In the genomic region with DNA sequence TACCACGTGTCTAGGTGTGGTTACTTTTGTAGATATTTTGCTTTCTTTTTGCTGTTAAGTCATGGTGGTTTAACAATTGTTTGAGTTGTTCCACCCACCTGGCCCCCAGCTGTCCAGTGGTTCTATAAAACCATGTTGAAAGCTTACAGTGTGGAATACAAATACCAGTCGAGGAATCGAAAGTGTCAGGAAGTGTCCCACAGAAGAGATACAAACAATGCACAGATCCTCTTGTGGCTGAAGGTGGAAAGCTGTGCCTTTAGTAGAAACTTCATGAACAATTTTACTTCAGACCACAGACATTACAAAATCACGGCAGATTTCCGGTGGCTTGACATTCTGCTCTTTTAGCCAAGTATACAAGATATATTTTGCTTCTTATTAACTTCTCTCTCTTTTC, we compare ENCODE assay signal across 13 cellular contexts.
DNase-seq lines count a peak whose midpoint lies in the region; ATAC-seq lines count a peak whose summit lies in the region.
"Had no signal": no experiment of that assay in that cellular context is flagged by ENCODE, and none has a peak within 500 bp of the region (broad histone marks: within the 10 kb centered on the region; RNA-seq: fewer than 3 reads in every experiment).

No MANE protein-coding gene starts in this region.

- peaks cover 31% of the 10 kb centered on the region for H3K4me1 ChIP-seq in adipocyte (ENCODE audit: control insufficient read depth, insufficient read depth, low read length)
- no peaks in the 10 kb centered on the region for H3K4me1 ChIP-seq in effector memory CD4-positive, alpha-beta T cell (ENCODE audit: control insufficient read depth, insufficient read depth, low read length, poor library complexity, severe bottlenecking)

- no peak overlapping the region for H3K27ac ChIP-seq in effector memory CD4-positive, alpha-beta T cell (ENCODE audit: insufficient read depth, low read length, poor library complexity, severe bottlenecking)

- H3K27ac Mint-ChIP-seq in activated naive CD8-positive, alpha-beta T cell treated with anti-CD3 and anti-CD28 coated beads, Interleukin-2, amount 50 U/mL, for 24 hours = no peak overlapping the region
- no peak overlapping the region for H3K27ac Mint-ChIP-seq in natural killer cell treated with Interleukin-12 subunit alpha and Interleukin-12 subunit beta and Interleukin-15 and Interleukin-18, amount 100 ng/mL, for 72 hours
- H3K27ac Mint-ChIP-seq: activated naive CD4-positive, alpha-beta T cell treated with anti-CD3 and anti-CD28 coated beads for 36 hours; stimulated activated naive CD8-positive, alpha-beta T cell treated with anti-CD3 and anti-CD28 coated beads, Interleukin-15, Interleukin-2, amounts not matched to agents 100 ng/mL and 50 ng/mL, for 24 hours had no signal

- no peak overlapping the region for H3K4me3 ChIP-seq in Jurkat, Clone E6-1 (ENCODE audit: low read length)
- peak overlapping the region; percentile 29 for H3K4me3 ChIP-seq in adipocyte (ENCODE audit: low read length)
- no peak overlapping the region for H3K4me3 ChIP-seq in effector memory CD4-positive, alpha-beta T cell (ENCODE audit: insufficient read depth, low read depth, low read length, poor library complexity, severe bottlenecking)

- DNase-seq in AG20443 (ENCODE audit: low spot score) (peak; percentile 42), adipocyte (ENCODE audit: low read depth) (peak; percentile 8), medulla oblongata (ENCODE audit: extremely low spot score) (peak; percentile 20), NCI-H187 treated with DMSO at 0.1 percent for 48 hours (lab: John Stamatoyannopoulos, UW) (no peak)
- peak; percentile 3 for DNase-seq in Jurkat, Clone E6-1 (ENCODE audit: low read depth, low spot score)
- DNase-seq in effector memory CD4-positive, alpha-beta T cell = no peak
- no peak for DNase-seq in activated naive CD8-positive, alpha-beta T cell treated with anti-CD3 and anti-CD28 coated beads, Interleukin-2, amount 50 U/mL, for 24 hours
- DNase-seq in natural killer cell treated with Interleukin-12 subunit alpha and Interleukin-12 subunit beta and Interleukin-15 and Interleukin-18, amount 100 ng/mL, for 72 hours (ENCODE audit: low spot score) = no peak
- DNase-seq: activated CD4-positive, alpha-beta T cell treated with anti-CD3 and anti-CD28 coated beads, Interleukin-2, amount 50 U/mL, for 4 hours; activated naive CD4-positive, alpha-beta T cell treated with anti-CD3 and anti-CD28 coated beads for 36 hours; effector CD4-positive, alpha-beta T cell; NCI-H2171 treated with DMSO at 0.1 percent for 48 hours had no signal

- no peak overlapping the region for H3K9ac ChIP-seq in adipocyte (ENCODE audit: low read length)

- H3K36me3 ChIP-seq in adipocyte (ENCODE audit: control insufficient read depth, insufficient read depth, low read length, severe bottlenecking) = no peaks in the 10 kb centered on the region
- no peaks in the 10 kb centered on the region for H3K36me3 ChIP-seq in effector memory CD4-positive, alpha-beta T cell (ENCODE audit: control insufficient read depth, insufficient read depth, low read length)

- no peaks in the 10 kb centered on the region for H3K9me3 ChIP-seq in adipocyte (ENCODE audit: control insufficient read depth, low read length)
- H3K9me3 ChIP-seq in effector memory CD4-positive, alpha-beta T cell (ENCODE audit: control insufficient read depth, low read length) = no peaks in the 10 kb centered on the region

- no peaks in the 10 kb centered on the region for H3K4me1 Mint-ChIP-seq in activated naive CD8-positive, alpha-beta T cell treated with anti-CD3 and anti-CD28 coated beads, Interleukin-2, amount 50 U/mL, for 24 hours
- no peaks in the 10 kb centered on the region for H3K4me1 Mint-ChIP-seq in natural killer cell treated with Interleukin-12 subunit alpha and Interleukin-12 subunit beta and Interleukin-15 and Interleukin-18, amount 100 ng/mL, for 72 hours (ENCODE audit: low read depth in 2 of 2)

- no peak for ATAC-seq in activated naive CD8-positive, alpha-beta T cell treated with anti-CD3 and anti-CD28 coated beads, Interleukin-2, amount 50 U/mL, for 24 hours
- no peak for ATAC-seq in natural killer cell treated with Interleukin-12 subunit alpha and Interleukin-12 subunit beta and Interleukin-15 and Interleukin-18, amount 100 ng/mL, for 72 hours

- no peaks in the 10 kb centered on the region for H3K27me3 Mint-ChIP-seq in activated naive CD8-positive, alpha-beta T cell treated with anti-CD3 and anti-CD28 coated beads, Interleukin-2, amount 50 U/mL, for 24 hours
- no peaks in the 10 kb centered on the region for H3K27me3 Mint-ChIP-seq in natural killer cell treated with Interleukin-12 subunit alpha and Interleukin-12 subunit beta and Interleukin-15 and Interleukin-18, amount 100 ng/mL, for 72 hours
- H3K27me3 Mint-ChIP-seq: stimulated activated naive CD8-positive, alpha-beta T cell treated with anti-CD3 and anti-CD28 coated beads, Interleukin-15, Interleukin-2, amounts not matched to agents 100 ng/mL and 50 ng/mL, for 24 hours had no signal

- no peaks in the 10 kb centered on the region for H3K27me3 ChIP-seq in adipocyte (replicated peaks; ENCODE audit: control insufficient read depth, insufficient read depth, low read length)
- H3K27me3 ChIP-seq in effector memory CD4-positive, alpha-beta T cell (replicated peaks; ENCODE audit: control insufficient read depth, insufficient read depth, low read length, poor library complexity, severe bottlenecking) = no peaks in the 10 kb centered on the region

- H3K36me3 Mint-ChIP-seq in activated naive CD8-positive, alpha-beta T cell treated with anti-CD3 and anti-CD28 coated beads, Interleukin-2, amount 50 U/mL, for 24 hours (ENCODE audit: low read depth) = no peaks in the 10 kb centered on the region
- H3K36me3 Mint-ChIP-seq in natural killer cell treated with Interleukin-12 subunit alpha and Interleukin-12 subunit beta and Interleukin-15 and Interleukin-18, amount 100 ng/mL, for 72 hours = no peaks in the 10 kb centered on the region

- H3K9me3 Mint-ChIP-seq in activated naive CD8-positive, alpha-beta T cell treated with anti-CD3 and anti-CD28 coated beads, Interleukin-2, amount 50 U/mL, for 24 hours = no peaks in the 10 kb centered on the region
- peaks cover 7% of the 10 kb centered on the region for H3K9me3 Mint-ChIP-seq in natural killer cell treated with Interleukin-12 subunit alpha and Interleukin-12 subunit beta and Interleukin-15 and Interleukin-18, amount 100 ng/mL, for 72 hours
- H3K9me3 Mint-ChIP-seq: activated naive CD4-positive, alpha-beta T cell treated with anti-CD3 and anti-CD28 coated beads for 36 hours; stimulated activated naive CD8-positive, alpha-beta T cell treated with anti-CD3 and anti-CD28 coated beads, Interleukin-15, Interleukin-2, amounts not matched to agents 100 ng/mL and 50 ng/mL, for 24 hours had no signal

- no peak overlapping the region for H3K4me3 Mint-ChIP-seq in activated naive CD8-positive, alpha-beta T cell treated with anti-CD3 and anti-CD28 coated beads, Interleukin-2, amount 50 U/mL, for 24 hours
- H3K4me3 Mint-ChIP-seq in natural killer cell treated with Interleukin-12 subunit alpha and Interleukin-12 subunit beta and Interleukin-15 and Interleukin-18, amount 100 ng/mL, for 72 hours = no peak overlapping the region
- H3K4me3 Mint-ChIP-seq: activated naive CD4-positive, alpha-beta T cell treated with anti-CD3 and anti-CD28 coated beads for 36 hours; stimulated activated naive CD8-positive, alpha-beta T cell treated with anti-CD3 and anti-CD28 coated beads, Interleukin-15, Interleukin-2, amounts not matched to agents 100 ng/mL and 50 ng/mL, for 24 hours had no signal

Comparison
In these comparisons a context has a peak if more than half of its experiments do, and no peak if none do; other contexts are left out.
1. DNase-seq: peak in AG20443 (single experiment), Jurkat, Clone E6-1 (single experiment), adipocyte (single experiment) and medulla oblongata (single experiment); none in NCI-H187 treated with DMSO at 0.1 percent for 48 hours (single experiment), effector memory CD4-positive, alpha-beta T cell (0 of 3), activated naive CD8-positive, alpha-beta T cell treated with anti-CD3 and anti-CD28 coated beads, Interleukin-2, amount 50 U/mL, for 24 hours (single experiment) and natural killer cell treated with Interleukin-12 subunit alpha and Interleukin-12 subunit beta and Interleukin-15 and Interleukin-18, amount 100 ng/mL, for 72 hours (single experiment).